ENCODE assay signal across 8 cellular contexts in genomic region chrX:56802921-56803848, GRCh38.
DNase-seq lines count a peak whose midpoint lies in the region; ATAC-seq, FAIRE-seq and TF ChIP-seq lines count a peak whose summit lies in the region.

No MANE protein-coding gene starts in this region.

- H3K79me2 ChIP-seq in hepatocyte, result no peaks in the 10 kb centered on the region

- ATAC-seq in GM21390 (IDR thresholded peaks at IDR 0.05; ENCODE audit: unreplicated experiment), result no peak

- H3K36me3 ChIP-seq in hepatocyte (replicated peaks; ENCODE audit: insufficient read depth, low read depth), result no peaks in the 10 kb centered on the region

- TF ChIP-seq CTCF in hepatocyte (IDR thresholded peaks at IDR 0.05; ENCODE audit: poor library complexity), result peak; percentile 60

- no peaks in the 10 kb centered on the region for H3K4me1 ChIP-seq in hepatocyte (ENCODE audit: insufficient read depth)

- H3K9me2 ChIP-seq in hepatocyte (replicated peaks; ENCODE audit: insufficient read depth), result no peaks in the 10 kb centered on the region

- no peak overlapping the region for H3K4me3 ChIP-seq in hepatocyte
- H3K4me3 ChIP-seq in skeletal muscle cell (ENCODE audit: low read depth, low read length), result no peak overlapping the region

- no peak overlapping the region for H3K27ac ChIP-seq in hepatocyte

- no peaks in the 10 kb centered on the region for H4K20me1 ChIP-seq in hepatocyte (ENCODE audit: insufficient read depth, poor library complexity, severe bottlenecking)

- no peaks in the 10 kb centered on the region for H3K27me3 ChIP-seq in hepatocyte

- WGBS in hepatocyte (ENCODE audit: low lambda C conversion rate, missing lambda C conversion rate), result 58% methylated on average over 26 of the region's 27 CpGs

- no peak overlapping the region for H2AFZ ChIP-seq in hepatocyte

- FAIRE-seq in G401.6 (lab: Jason Lieb, UNC), result peak; percentile 71

- DNase-seq in HUDEP-2 (lab: John Stamatoyannopoulos, UW; ENCODE audit: unreplicated experiment in 76 of 76) (peak in 60 of 76 experiments; percentile 0 to 63 (median 23)), T-helper 2 cell (peak in 4 of 5 experiments; percentile 24 to 74 (median 46)), astrocyte of the hippocampus (ENCODE audit: low read depth, low spot score) (peak; percentile 86), hepatocyte (ENCODE audit: low spot score) (peak; percentile 61), skeletal muscle cell (ENCODE audit: low read depth) (peak; percentile 18), NCI-H2196 (lab: John Stamatoyannopoulos, UW; ENCODE audit: unreplicated experiment) (no peak)

- no peaks in the 10 kb centered on the region for H3K9me3 ChIP-seq in hepatocyte (ENCODE audit: low read depth)

- H3K4me2 ChIP-seq in hepatocyte, result peak overlapping the region; percentile 35
